ENCODE assay signal across 16 cellular contexts in the genomic region with DNA sequence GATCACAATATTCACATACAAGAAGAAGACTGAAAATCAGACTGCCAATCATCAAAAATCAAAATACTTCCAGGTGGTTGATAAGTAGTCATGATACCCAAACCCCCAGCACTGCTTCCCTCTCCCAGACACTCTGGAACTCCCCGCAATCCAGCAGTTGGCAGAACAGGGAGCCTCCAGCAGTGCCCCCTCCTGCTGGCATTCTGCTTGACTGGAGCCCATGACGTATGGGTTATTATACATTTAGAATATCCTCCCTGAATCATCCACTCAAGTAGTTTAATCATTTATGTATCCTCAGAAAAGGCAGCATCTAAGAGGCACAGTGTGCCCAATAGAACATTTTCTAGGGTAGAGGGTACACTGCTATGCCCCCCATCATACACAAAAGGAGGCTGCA.
DNase-seq lines count a peak whose midpoint lies in the region; ATAC-seq and FAIRE-seq lines count a peak whose summit lies in the region.
"Had no signal": no experiment of that assay in that cellular context is flagged by ENCODE, and none has a peak within 500 bp of the region (broad histone marks: within the 10 kb centered on the region; RNA-seq: fewer than 3 reads in every experiment).

No MANE protein-coding gene starts in this region.

- peak; percentile 21 for DNase-seq in DMS53 (lab: John Stamatoyannopoulos, UW)
- no peak for DNase-seq in DMS53 treated with DMSO at 0.1 percent for 48 hours (lab: John Stamatoyannopoulos, UW; ENCODE audit: unreplicated experiment)
- peak; percentile 63 for DNase-seq in RCC 7860 (ENCODE audit: low spot score)
- peak; percentile 68 for DNase-seq in kidney tubule cell (ENCODE audit: low spot score)
- no peak for DNase-seq in Kasumi-1 (lab: John Stamatoyannopoulos, UW)
- no peak for DNase-seq in epidermal melanocyte (ENCODE audit: insufficient read length, low spot score)
- DNase-seq: Calu3; CD4-positive, CD25-positive, alpha-beta regulatory T cell; DMS 273 treated with DMSO at 0.1 percent for 48 hours; DMS79 treated with DMSO at 0.1 percent for 48 hours; GDM1; HCEC 1CT had no signal

- peak; percentile 78 for FAIRE-seq in RCC 7860 (lab: Jason Lieb, UNC)
- FAIRE-seq: GM12892, HepG2, HTR-8/SVneo had no signal

- no peak for ATAC-seq in HG03378 (IDR thresholded peaks at IDR 0.05; ENCODE audit: unreplicated experiment)
- ATAC-seq: HepG2 had no signal

Comparison
In these comparisons a context has a peak if more than half of its experiments do, and no peak if none do; other contexts are left out.
1. DNase-seq: peak in DMS53 (single experiment), RCC 7860 (single experiment) and kidney tubule cell (single experiment); none in DMS53 treated with DMSO at 0.1 percent for 48 hours (single experiment), Kasumi-1 (0 of 2) and epidermal melanocyte (single experiment).